ENCODE assay signal across 9 cellular contexts in genomic region chr7:93921190-93921585, GRCh38. TPM values are rescaled to one million over a fixed set of nuclear protein-coding genes. Genes with fewer than 3 reads are reported as not detected.
A peak's percentile ranks its signal among the peaks of the same experiment; 100 is the strongest.
DNase-seq lines count a peak whose midpoint lies in the region; ATAC-seq, FAIRE-seq and TF ChIP-seq lines count a peak whose summit lies in the region.
"Had no signal": no experiment of that assay in that cellular context is flagged by ENCODE, and none has a peak within 500 bp of the region (broad histone marks: within the 10 kb centered on the region; RNA-seq: fewer than 3 reads in every experiment).

No MANE protein-coding gene starts in this region.

- H4K8ac ChIP-seq in neuronal stem cell (ENCODE audit: low read depth, low read length): no peak overlapping the region

- H2AFZ ChIP-seq in OCI-LY7 (ENCODE audit: low read length): peak overlapping the region; percentile 72
- H2AFZ ChIP-seq in endothelial cell of umbilical vein (ENCODE audit: low read depth, low read length): peak overlapping the region; percentile 72
- H2AFZ ChIP-seq in neuronal stem cell (ENCODE audit: low read length): peak overlapping the region; percentile 96

- no peaks in the 10 kb centered on the region for H3K9me2 ChIP-seq in OCI-LY7 (ENCODE audit: insufficient read depth, low read length)

- H2BK15ac ChIP-seq in neuronal stem cell (ENCODE audit: low read length): no peak overlapping the region

- no peak overlapping the region for H2AK5ac ChIP-seq in neuronal stem cell (ENCODE audit: low read depth, low read length)

- peaks cover 21% of the 10 kb centered on the region for H3K4me1 ChIP-seq in OCI-LY7 (ENCODE audit: insufficient read depth, low read length, poor library complexity, severe bottlenecking)
- H3K4me1 ChIP-seq in endothelial cell of umbilical vein (ENCODE audit: control insufficient read depth, extremely low read depth, insufficient read depth, low read length): peaks cover 18% of the 10 kb centered on the region
- peaks cover 0 to 10% of the 10 kb centered on the region in 2 donors for H3K4me1 ChIP-seq in neuronal stem cell (ENCODE audit: control insufficient read depth in 2 of 2, insufficient read depth in 1 of 2, low read depth in 1 of 2, low read length in 2 of 2)

- H2BK5ac ChIP-seq in neuronal stem cell (ENCODE audit: low read length): no peak overlapping the region

- no peak overlapping the region for H4K91ac ChIP-seq in neuronal stem cell (ENCODE audit: low read depth, low read length, poor library complexity)

- no peaks in the 10 kb centered on the region for H3K36me3 ChIP-seq in OCI-LY7 (ENCODE audit: insufficient read depth, low read length)
- H3K36me3 ChIP-seq in endothelial cell of umbilical vein (ENCODE audit: control insufficient read depth in 2 of 2, extremely low read depth in 1 of 2, insufficient read depth in 2 of 2, low read length in 2 of 2): peaks cover 2 to 3% of the 10 kb centered on the region in 2 experiments
- H3K36me3 ChIP-seq in neuronal stem cell (replicated peaks in 1 of 2; ENCODE audit: control insufficient read depth in 2 of 2, insufficient read depth in 2 of 2, low read length in 2 of 2): peaks cover 0 to 23% of the 10 kb centered on the region in 2 donors

- H3K27ac ChIP-seq in OCI-LY7 (ENCODE audit: low read depth, low read length, poor library complexity, severe bottlenecking): no peak overlapping the region
- H3K27ac ChIP-seq in endothelial cell of umbilical vein (ENCODE audit: insufficient read depth, low read depth, low read length): peak overlapping the region; percentile 99
- no peak overlapping the region for H3K27ac ChIP-seq in neuronal stem cell (replicated peaks; ENCODE audit: low read length)

- H3K23ac ChIP-seq in neuronal stem cell (ENCODE audit: low read depth, low read length, poor library complexity): no peak overlapping the region

- H3K4me2 ChIP-seq in OCI-LY7 (ENCODE audit: low read length) (peak overlapping the region; percentile 68), endothelial cell of umbilical vein (ENCODE audit: insufficient read depth, low read length) (peak overlapping the region; percentile 98), neuronal stem cell (ENCODE audit: insufficient read depth, low read length, poor library complexity, severe bottlenecking) (no peak overlapping the region)

- H3K9me1 ChIP-seq in endothelial cell of umbilical vein (replicated peaks; ENCODE audit: control insufficient read depth, extremely low read depth, insufficient read depth, low read length): no peaks in the 10 kb centered on the region

- no peaks in the 10 kb centered on the region for H3K9me3 ChIP-seq in OCI-LY7 (ENCODE audit: low read length)
- no peaks in the 10 kb centered on the region for H3K9me3 ChIP-seq in endothelial cell of umbilical vein (replicated peaks; ENCODE audit: control insufficient read depth, insufficient read depth, low read length)
- H3K9me3 ChIP-seq in neuronal stem cell (replicated peaks in 1 of 2; ENCODE audit: control insufficient read depth in 2 of 2, insufficient read depth in 1 of 2, low read depth in 1 of 2, low read length in 2 of 2): peaks cover 0 to 3% of the 10 kb centered on the region in 2 donors

- H3K27me3 ChIP-seq in endothelial cell of umbilical vein (ENCODE audit: control insufficient read depth in 2 of 2, insufficient read depth in 2 of 2, low read length in 2 of 2) (no peaks in the 10 kb centered on the region), neuronal stem cell (ENCODE audit: control insufficient read depth in 3 of 3, insufficient read depth in 3 of 3, low read depth in 1 of 3, low read length in 3 of 3) (no peaks in the 10 kb centered on the region)

- CTCF ChIA-PET in OCI-LY7 (lab: Charles Lee; ENCODE audit: unreplicated experiment) (interaction anchor here (1.5 kb wide), 1 partner anchor 166 kb away, joined by 10 read pairs; no protein-coding TSS in a partner anchor), endothelial cell of umbilical vein (lab: Charles Lee) (interaction anchor here (0.7 to 3.3 kb wide), 15 partner anchors 10 to 295 kb away, joined by 3 to 34 read pairs (median 5); partner anchors contain the start of gene GNGT1)

- TF ChIP-seq POLR2A in endothelial cell of umbilical vein (IDR thresholded peaks at IDR 0.05; ENCODE audit: low read depth, low read length): no peak

- no peak overlapping the region for H3K14ac ChIP-seq in neuronal stem cell (ENCODE audit: low read length)

- no peak overlapping the region for H3K4ac ChIP-seq in neuronal stem cell (ENCODE audit: low read length)

- dilution Hi-C loops in endothelial cell of umbilical vein (cut with MboI; ENCODE audit: extremely low pct_ligation_motif_present, low sequenced_read_pairs): no loop called here

- ATAC-seq in GM21576 (IDR thresholded peaks at IDR 0.05; ENCODE audit: unreplicated experiment) (no peak), HG03354 (IDR thresholded peaks at IDR 0.05; ENCODE audit: poor library complexity, severe bottlenecking, unreplicated experiment) (no peak)

- POLR2A ChIA-PET in OCI-LY7 (lab: Charles Lee): interaction anchor here (0.7 to 1.5 kb wide), 10 partner anchors 10 to 257 kb away, joined by 3 to 7 read pairs (median 3); no protein-coding TSS in a partner anchor
- POLR2A ChIA-PET in endothelial cell of umbilical vein (lab: Charles Lee): interaction anchor here (0.6 to 1.7 kb wide), 3 partner anchors 10 to 1959 kb away, joined by 3 to 12 read pairs (median 5); no protein-coding TSS in a partner anchor

- no TSS peak for BruUV-seq in OCI-LY7 (replicated peaks; lab: Mats Ljungman, UMichigan)
- no TSS peak for BruUV-seq in endothelial cell of umbilical vein (replicated peaks; lab: Mats Ljungman, UMichigan)

- H3K18ac ChIP-seq in neuronal stem cell (ENCODE audit: low read length): no peak overlapping the region

- no peak overlapping the region for H2BK120ac ChIP-seq in neuronal stem cell (ENCODE audit: low read depth, low read length)

- no peaks in the 10 kb centered on the region for H4K20me1 ChIP-seq in OCI-LY7 (ENCODE audit: insufficient read depth, low read length)
- H4K20me1 ChIP-seq in endothelial cell of umbilical vein (replicated peaks; ENCODE audit: control insufficient read depth, extremely low read depth, insufficient read depth, low read length): peaks cover 5% of the 10 kb centered on the region

- H3K79me1 ChIP-seq in neuronal stem cell (ENCODE audit: low read depth, low read length): no peaks in the 10 kb centered on the region

- peak overlapping the region; percentile 71 for H3K4me3 ChIP-seq in AG09309 (ENCODE audit: control insufficient read depth, low read depth, low read length)
- peak overlapping the region; percentile 68 for H3K4me3 ChIP-seq in OCI-LY7 (ENCODE audit: low read depth, low read length, poor library complexity, severe bottlenecking)
- H3K4me3 ChIP-seq in endothelial cell of umbilical vein (replicated peaks in 1 of 3; ENCODE audit: insufficient read depth in 1 of 3, low read depth in 1 of 3, low read length in 3 of 3): peak overlapping the region; percentile 95 to 100 (median 100)
- H3K4me3 ChIP-seq in neuronal stem cell (ENCODE audit: low read length in 2 of 2): peak overlapping the region in 1 of 2 donors; percentile 79

- TF ChIP-seq CTCF in AG09309 (IDR thresholded peaks at IDR 0.05; ENCODE audit: control insufficient read depth, insufficient read depth, low read depth, low read length, missing control alignments) (no peak), OCI-LY7 (conservative IDR thresholded peaks at IDR 0.05; ENCODE audit: low read length) (no peak), endothelial cell of umbilical vein (IDR thresholded peaks at IDR 0.05; ENCODE audit: extremely low read depth in 1 of 2, insufficient read depth in 1 of 2, low read depth in 1 of 2, low read length in 2 of 2) (no peak)

- DNase-seq in AG09309 (ENCODE audit: low read depth): no peak
- DNase-seq in OCI-LY7 (ENCODE audit: low spot score): no peak
- no peak for DNase-seq in endothelial cell of umbilical vein (ENCODE audit: low read depth, low spot score)
- no peak for DNase-seq in neuronal stem cell (ENCODE audit: low spot score)
- DNase-seq in NCI-H2171 (lab: John Stamatoyannopoulos, UW): no peak
- no peak for DNase-seq in NCI-H1417 treated with DMSO at 0.1 percent for 48 hours (lab: John Stamatoyannopoulos, UW)

- no CpG with 5 or more reads among the region's 8 CpGs for WGBS in neuronal stem cell (ENCODE audit: extremely low coverage in 2 of 2, insufficient read length in 2 of 2, insufficient replicate concordance in 1 of 2), 2 donors

- intact Hi-C loops in OCI-LY7 (cut with micrococcal nuclease; ENCODE audit: unreplicated experiment) (no loop called here), endothelial cell of umbilical vein (cut with micrococcal nuclease) (loop anchor here (1.0 to 5.0 kb wide), 9 partner anchors 18 to 451 kb away; partner anchors contain the start of gene BET1)

- no peak for FAIRE-seq in endothelial cell of umbilical vein (lab: Jason Lieb, UNC)
- FAIRE-seq: colon had no signal

- H3K79me2 ChIP-seq in OCI-LY7 (ENCODE audit: insufficient read depth, low read depth, low read length): no peaks in the 10 kb centered on the region
- H3K79me2 ChIP-seq in endothelial cell of umbilical vein (ENCODE audit: control insufficient read depth, insufficient read depth, low read length): peaks cover 42% of the 10 kb centered on the region

- peak overlapping the region; percentile 100 for H3K9ac ChIP-seq in endothelial cell of umbilical vein (replicated peaks; ENCODE audit: extremely low read depth, insufficient read depth, low read length)
- no peak overlapping the region for H3K9ac ChIP-seq in neuronal stem cell (ENCODE audit: low read depth, low read length, poor library complexity)

- H2BK12ac ChIP-seq in neuronal stem cell (ENCODE audit: low read length): no peak overlapping the region

RNA-seq across cellular contexts. Expression of gene GNG11, which starts 0.3 kb away (rescaled TPM):
- total RNA-seq in OCI-LY7 (2014; rRNA removed; shearing (Covaris generic)): 0.82 and 1.4 TPM in 2 replicates
- 1.2 TPM in 2 replicates for total RNA-seq in OCI-LY7 (2022)
- 208 and 215 TPM in 2 replicates for total RNA-seq in endothelial cell of umbilical vein
- polyA plus RNA-seq in endothelial cell of umbilical vein: 90.4 and 92.3 TPM in 2 replicates
- polyA plus RNA-seq in endothelial cell of umbilical vein (2011; cell fraction: cytosol; rRNA removed): 93.2 and 133 TPM in 2 replicates
- polyA plus RNA-seq in endothelial cell of umbilical vein (2011; cell fraction: nucleus; rRNA removed): 45.5 and 59.6 TPM in 2 replicates
- polyA plus RNA-seq in endothelial cell of umbilical vein (2012): 143 and 162 TPM in 2 replicates
- polyA minus RNA-seq in endothelial cell of umbilical vein: 43.9 and 44.6 TPM in 2 replicates
- 1.6 TPM for polyA minus RNA-seq in endothelial cell of umbilical vein (2011; cell fraction: cytosol; rRNA and poly(A)+ RNA removed)
- polyA minus RNA-seq in endothelial cell of umbilical vein (2011; cell fraction: nucleus; rRNA and poly(A)+ RNA removed): 75.7 and 94.4 TPM in 2 replicates
- polyA plus RNA-seq in neuronal stem cell (2013, experiment 1 of 2): 2.2 TPM
- polyA plus RNA-seq in neuronal stem cell (2013, experiment 2 of 2): 2.5 TPM

RNA-seq across cellular contexts. Expression of gene GNGT1, which starts 14.8 kb away (rescaled TPM):
- not detected in 2 replicates for total RNA-seq in OCI-LY7 (2014; rRNA removed; shearing (Covaris generic))
- total RNA-seq in OCI-LY7 (2022) (not detected in 2 replicates), endothelial cell of umbilical vein (not detected in 2 replicates)
- not detected in 2 replicates for polyA plus RNA-seq in endothelial cell of umbilical vein
- not detected in 2 replicates for polyA plus RNA-seq in endothelial cell of umbilical vein (2011; cell fraction: cytosol; rRNA removed)
- not detected in 2 replicates for polyA plus RNA-seq in endothelial cell of umbilical vein (2011; cell fraction: nucleus; rRNA removed)
- polyA plus RNA-seq in endothelial cell of umbilical vein (2012): not detected in 2 replicates
- polyA minus RNA-seq in endothelial cell of umbilical vein: not detected in 2 replicates
- polyA minus RNA-seq in endothelial cell of umbilical vein (2011; cell fraction: cytosol; rRNA and poly(A)+ RNA removed): 1.3 TPM
- not detected in 2 replicates for polyA minus RNA-seq in endothelial cell of umbilical vein (2011; cell fraction: nucleus; rRNA and poly(A)+ RNA removed)
- polyA plus RNA-seq in neuronal stem cell (2013, experiment 1 of 2): 0.33 TPM
- 0.42 TPM for polyA plus RNA-seq in neuronal stem cell (2013, experiment 2 of 2)

RNA-seq across cellular contexts. Expression of gene TFPI2, which starts 30.6 kb away (rescaled TPM):
- total RNA-seq in OCI-LY7 (2014; rRNA removed; shearing (Covaris generic)): not detected in 2 replicates
- total RNA-seq in OCI-LY7 (2022) (not detected in 2 replicates), endothelial cell of umbilical vein (33.1 and 65.9 TPM in 2 replicates)
- polyA plus RNA-seq in endothelial cell of umbilical vein: 49.9 and 57.3 TPM in 2 replicates
- 29.5 and 34.7 TPM in 2 replicates for polyA plus RNA-seq in endothelial cell of umbilical vein (2011; cell fraction: cytosol; rRNA removed)
- polyA plus RNA-seq in endothelial cell of umbilical vein (2011; cell fraction: nucleus; rRNA removed): 16.0 and 16.1 TPM in 2 replicates
- 47.8 and 68.3 TPM in 2 replicates for polyA plus RNA-seq in endothelial cell of umbilical vein (2012)
- polyA minus RNA-seq in endothelial cell of umbilical vein: 19.5 and 23.9 TPM in 2 replicates
- not detected for polyA minus RNA-seq in endothelial cell of umbilical vein (2011; cell fraction: cytosol; rRNA and poly(A)+ RNA removed)
- polyA minus RNA-seq in endothelial cell of umbilical vein (2011; cell fraction: nucleus; rRNA and poly(A)+ RNA removed): 7.4 and 11.3 TPM in 2 replicates
- polyA plus RNA-seq in neuronal stem cell (2013, experiment 1 of 2): 4.7 TPM
- polyA plus RNA-seq in neuronal stem cell (2013, experiment 2 of 2): 5.2 TPM

Comparison
In these comparisons a context has a peak if more than half of its experiments do, and no peak if none do; other contexts are left out.
1. RNA of gene GNG11, which starts 0.3 kb away (total RNA-seq): 208 to 215 TPM in endothelial cell of umbilical vein; 0.82 to 1.4 TPM in OCI-LY7; every median in the first group is over 10 times any median in the second.
2. RNA of gene TFPI2, which starts 30.6 kb away (total RNA-seq): 33.1 to 65.9 TPM in endothelial cell of umbilical vein; not detected in OCI-LY7; every median in the first group is over 10 times any median in the second.
3. Peak in every context shown above with its lines, with median percentiles within 50 percentile points of each other: H2AFZ ChIP-seq.